In genomic region chr16:13453938-13454553, GRCh38 we compare ENCODE assay signal across 8 cellular contexts.
DNase-seq lines count a peak whose midpoint lies in the region.

No MANE protein-coding gene starts in this region.

- intact Hi-C loops in activated CD4-positive, alpha-beta T cell treated with anti-CD3 and anti-CD28 coated beads, Interleukin-2, amount 10 ng/mL, durations not matched to agents 24 days and 14 days (cut with micrococcal nuclease) = loop anchor here (10.0 kb wide), 1 partner anchor 999 kb away; no protein-coding TSS in a partner anchor

- H3K4me1 ChIP-seq in adipocyte (ENCODE audit: control insufficient read depth, insufficient read depth, low read length) = no peaks in the 10 kb centered on the region

- H3K9me3 ChIP-seq in adipocyte (ENCODE audit: control insufficient read depth, low read length) = no peaks in the 10 kb centered on the region

- no peak overlapping the region for H3K4me3 Mint-ChIP-seq in activated CD4-positive, alpha-beta T cell treated with anti-CD3 and anti-CD28 coated beads, Interleukin-2, amount 10 ng/mL, durations not matched to agents 24 days and 14 days

- no peaks in the 10 kb centered on the region for H3K27me3 ChIP-seq in adipocyte (replicated peaks; ENCODE audit: control insufficient read depth, insufficient read depth, low read length)

- H3K4me3 ChIP-seq in adipocyte (ENCODE audit: low read length) = no peak overlapping the region

- H3K36me3 ChIP-seq in adipocyte (ENCODE audit: control insufficient read depth, insufficient read depth, low read length, severe bottlenecking) = no peaks in the 10 kb centered on the region

- no peaks in the 10 kb centered on the region for H3K27me3 Mint-ChIP-seq in activated CD4-positive, alpha-beta T cell treated with anti-CD3 and anti-CD28 coated beads, Interleukin-2, amount 10 ng/mL, durations not matched to agents 24 days and 14 days

- no peaks in the 10 kb centered on the region for H3K36me3 Mint-ChIP-seq in activated CD4-positive, alpha-beta T cell treated with anti-CD3 and anti-CD28 coated beads, Interleukin-2, amount 10 ng/mL, durations not matched to agents 24 days and 14 days (ENCODE audit: low read depth)

- no peak overlapping the region for H3K9ac ChIP-seq in adipocyte (ENCODE audit: low read length)

- H3K9me3 Mint-ChIP-seq in activated CD4-positive, alpha-beta T cell treated with anti-CD3 and anti-CD28 coated beads, Interleukin-2, amount 10 ng/mL, durations not matched to agents 24 days and 14 days = no peaks in the 10 kb centered on the region

- DNase-seq in activated CD4-positive, alpha-beta T cell treated with anti-CD3 and anti-CD28 coated beads, Interleukin-2, amount 10 ng/mL, durations not matched to agents 24 days and 14 days = peak; percentile 68
- DNase-seq in activated CD4-positive, alpha-beta T cell treated with anti-CD3 and anti-CD28 coated beads, Interleukin-2, amount 50 U/mL, for 1 hour = no peak
- DNase-seq in NCI-H1092 treated with DMSO at 0.1 percent for 48 hours (lab: John Stamatoyannopoulos, UW) = peak; percentile 73
- peak; percentile 21 for DNase-seq in adipocyte (ENCODE audit: low read depth)
- peak; percentile 46 for DNase-seq in medulla oblongata (ENCODE audit: extremely low spot score)
- DNase-seq in foreskin melanocyte = no peak
- no peak for DNase-seq in activated T-cell treated with anti-CD3 and anti-CD28 coated beads, Interleukin-2, amount 50 U/mL, for 1 hour
- DNase-seq in GF-D8 (lab: John Stamatoyannopoulos, UW) = no peak

- H3K27ac Mint-ChIP-seq in activated CD4-positive, alpha-beta T cell treated with anti-CD3 and anti-CD28 coated beads, Interleukin-2, amount 10 ng/mL, durations not matched to agents 24 days and 14 days = no peak overlapping the region

- H3K4me1 Mint-ChIP-seq in activated CD4-positive, alpha-beta T cell treated with anti-CD3 and anti-CD28 coated beads, Interleukin-2, amount 10 ng/mL, durations not matched to agents 24 days and 14 days = no peaks in the 10 kb centered on the region

Comparison
In these comparisons a context has a peak if more than half of its experiments do, and no peak if none do; other contexts are left out.
1. DNase-seq: peak in activated CD4-positive, alpha-beta T cell treated with anti-CD3 and anti-CD28 coated beads, Interleukin-2, amount 10 ng/mL, durations not matched to agents 24 days and 14 days (single experiment), NCI-H1092 treated with DMSO at 0.1 percent for 48 hours (single experiment), adipocyte (single experiment) and medulla oblongata (single experiment); none in activated CD4-positive, alpha-beta T cell treated with anti-CD3 and anti-CD28 coated beads, Interleukin-2, amount 50 U/mL, for 1 hour (single experiment), foreskin melanocyte (single experiment), activated T-cell treated with anti-CD3 and anti-CD28 coated beads, Interleukin-2, amount 50 U/mL, for 1 hour (single experiment) and GF-D8 (single experiment).